ENCODE assay signal across 24 cellular contexts in the genomic region with DNA sequence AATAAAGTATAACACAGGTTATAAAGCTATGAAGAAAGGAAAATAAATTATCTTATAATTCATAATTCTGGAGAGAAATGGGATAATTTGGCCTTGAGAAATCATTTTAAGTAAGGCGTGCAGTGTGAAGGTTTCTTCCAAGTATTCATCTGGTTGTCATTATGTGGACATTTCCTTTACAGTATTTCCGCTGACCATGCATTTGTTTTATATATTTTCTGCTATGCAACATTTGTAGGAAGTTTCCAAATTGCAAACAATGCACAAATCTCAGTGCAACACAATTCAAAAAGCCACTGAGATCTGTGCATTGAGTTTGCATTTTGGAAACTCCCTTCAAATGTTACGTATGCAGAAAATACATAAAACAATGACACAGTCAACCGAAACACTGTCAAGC. TPM values are rescaled to one million over a fixed set of nuclear protein-coding genes. Genes with fewer than 3 reads are reported as not detected.
"Had no signal": no experiment of that assay in that cellular context is flagged by ENCODE, and none has a peak within 500 bp of the region (broad histone marks: within the 10 kb centered on the region; RNA-seq: fewer than 3 reads in every experiment).

No MANE protein-coding gene starts in this region.

- H3K4me1 ChIP-seq: SJSA1 had no signal

- H3K36me3 ChIP-seq: MG63, SJSA1 had no signal

- DNase-seq: Karpas-422, KG1, MG63, NCI-H1092, NCI-H1105 treated with DMSO at 0.1 percent for 48 hours, NCI-H1417 treated with DMSO at 0.1 percent for 48 hours, NCI-H146, NCI-H187, NCI-H2029, NCI-H2081 treated with DMSO at 0.1 percent for 48 hours, NCI-H2171, NCI-H226, NCI-H446, NCI-H510A, NCI-H524 treated with DMSO at 0.1 percent for 48 hours, NCI-H69, NCI-H774, Right ventricle myocardium superior, RPMI8226, SIG-M5, SK-N-SH, SW 1271 had no signal

- H3K9me2 ChIP-seq: SK-N-SH had no signal

- H3K27me3 ChIP-seq: MG63, SJSA1 had no signal

- H3K4me2 ChIP-seq: SK-N-SH had no signal

- FAIRE-seq: RCC 7860 had no signal

- H3K4me3 ChIP-seq: MG63, SJSA1 had no signal

- H3K27ac ChIP-seq: SJSA1 had no signal

- H3K9ac ChIP-seq: SK-N-SH had no signal

RNA-seq across cellular contexts. Expression of a gene that starts 52.9 kb away (rescaled TPM):
- total RNA-seq: Right ventricle myocardium superior had no signal
